ENCODE assay signal across 6 cellular contexts in the genomic region with DNA sequence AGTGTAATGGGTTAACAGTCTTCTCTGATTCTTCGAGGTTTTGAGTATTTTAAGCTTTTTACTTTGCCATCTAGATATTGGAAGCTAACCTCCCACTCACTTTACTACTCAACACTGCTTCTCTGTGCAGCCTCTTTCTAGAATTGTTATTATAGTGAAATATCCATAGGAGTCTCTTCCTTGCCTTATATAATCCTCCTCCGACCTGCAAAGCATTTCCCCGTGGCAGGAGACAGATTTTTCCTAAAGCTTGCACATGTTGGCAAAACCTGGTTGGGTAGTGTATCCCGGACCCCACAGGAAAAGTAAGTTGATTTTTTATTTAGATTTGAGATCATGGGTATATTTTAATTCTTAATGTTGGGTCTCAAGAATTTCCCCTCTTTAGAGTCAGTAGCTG.
"Had no signal": no experiment of that assay in that cellular context is flagged by ENCODE, and none has a peak within 500 bp of the region (broad histone marks: within the 10 kb centered on the region; RNA-seq: fewer than 3 reads in every experiment).

No MANE protein-coding gene starts in this region.

- H3K4me3 Mint-ChIP-seq: GM23338, H9 had no signal

- ATAC-seq: GM23338, HepG2 had no signal

- DNase-seq: H9, HCEC 1CT, KBM-7 had no signal

- H3K27me3 Mint-ChIP-seq: IgD-negative memory B cell had no signal

- H3K27ac Mint-ChIP-seq: GM23338, H9, IgD-negative memory B cell had no signal

- H3K4me1 Mint-ChIP-seq: IgD-negative memory B cell had no signal

- H3K9me3 Mint-ChIP-seq: GM23338, H9 had no signal
